Comparison of ENCODE assay signal across 18 cellular contexts in the genomic region with DNA sequence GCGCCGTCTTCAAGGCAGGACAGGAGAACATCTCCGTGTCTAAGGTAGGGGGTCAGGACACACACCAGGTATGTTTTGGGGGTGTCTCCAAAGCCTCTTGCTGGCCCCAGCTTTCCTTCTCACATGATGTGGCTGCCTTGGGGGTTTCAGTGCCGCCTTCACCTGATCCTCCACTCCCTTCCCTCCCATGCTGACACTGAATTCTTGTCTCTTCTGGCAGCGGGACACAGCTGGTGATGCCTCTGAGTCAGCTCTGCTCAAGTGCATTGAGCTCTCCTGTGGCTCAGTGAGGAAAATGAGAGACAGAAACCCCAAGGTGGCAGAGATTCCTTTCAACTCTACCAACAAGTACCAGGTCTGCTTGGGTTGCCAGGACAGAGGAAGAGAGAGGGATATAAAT.
DNase-seq lines count a peak whose midpoint lies in the region; ATAC-seq, FAIRE-seq and TF ChIP-seq lines count a peak whose summit lies in the region.
"Had no signal": no experiment of that assay in that cellular context is flagged by ENCODE, and none has a peak within 500 bp of the region (broad histone marks: within the 10 kb centered on the region; RNA-seq: fewer than 3 reads in every experiment).

No MANE protein-coding gene starts in this region.

- H3K9me3 ChIP-seq in tibial artery, result no peaks in the 10 kb centered on the region

- no peaks in the 10 kb centered on the region for H3K27me3 ChIP-seq in tibial artery

- intact Hi-C loops in tibial artery (cut with DNase I; ENCODE audit: low total_unique reads), result no loop called here

- FAIRE-seq in GM19239 (lab: Jason Lieb, UNC), result no peak
- FAIRE-seq: A204.1 had no signal

- H3K36me3 ChIP-seq in tibial artery, result peaks cover 60 to 72% (median 62%) of the 10 kb centered on the region in 3 donors

- DNase-seq in NCI-H2171 treated with DMSO at 0.1 percent for 48 hours (lab: John Stamatoyannopoulos, UW) (peak; percentile 5), NCI-H2171 (lab: John Stamatoyannopoulos, UW) (no peak), astrocyte of the hippocampus (ENCODE audit: low read depth, low spot score) (peak; percentile 27), kidney glomerular epithelial cell (lab: John Stamatoyannopoulos, UW) (peak; percentile 40), tibial artery (no peak), NCI-H345 treated with DMSO at 0.1 percent for 48 hours (lab: John Stamatoyannopoulos, UW; ENCODE audit: unreplicated experiment) (no peak), GM19239 (ENCODE audit: insufficient read length, low spot score) (no peak)
- DNase-seq: activated CD4-positive, alpha-beta T cell treated with anti-CD3 and anti-CD28 coated beads for 36 hours; activated naive CD4-positive, alpha-beta T cell treated with anti-CD3 and anti-CD28 coated beads, Interleukin-2, amount 50 U/mL, for 16 hours; cerebellar nuclear complex; KG1; left colon; naive B cell; NCI-H1694 treated with DMSO at 0.1 percent for 48 hours; stimulated activated CD4-positive, alpha-beta T cell treated with anti-CD3 and anti-CD28 coated beads, Interleukin-1b, Interleukin-23, amount 100 ng/mL, for 48 hours had no signal

- peaks cover 0 to 82% (median 39%) of the 10 kb centered on the region in 4 donors for H3K4me1 ChIP-seq in tibial artery

- ATAC-seq in GM21390 (IDR thresholded peaks at IDR 0.05; ENCODE audit: unreplicated experiment), result no peak
- ATAC-seq: activated CD4-positive, alpha-beta T cell treated with anti-CD3 and anti-CD28 coated beads for 36 hours; left colon had no signal

- H3K4me3 ChIP-seq in tibial artery, result no peak overlapping the region

- H3K27ac ChIP-seq in tibial artery, result peak overlapping the region; percentile 74 to 93
- H3K27ac ChIP-seq: RWPE1 had no signal

- TF ChIP-seq CTCF in tibial artery (IDR thresholded peaks at IDR 0.05), result no peak

Comparison
In these comparisons a context has a peak if more than half of its experiments do, and no peak if none do; other contexts are left out.
1. DNase-seq: peak in NCI-H2171 treated with DMSO at 0.1 percent for 48 hours (single experiment), astrocyte of the hippocampus (single experiment) and kidney glomerular epithelial cell (single experiment); none in NCI-H2171 (single experiment), tibial artery (0 of 2), NCI-H345 treated with DMSO at 0.1 percent for 48 hours (single experiment) and GM19239 (single experiment).